Comparison of ENCODE assay signal across 14 cellular contexts in genomic region chr16:49019826-49020401, GRCh38.
DNase-seq lines count a peak whose midpoint lies in the region; ATAC-seq, FAIRE-seq and TF ChIP-seq lines count a peak whose summit lies in the region.
"Had no signal": no experiment of that assay in that cellular context is flagged by ENCODE, and none has a peak within 500 bp of the region (broad histone marks: within the 10 kb centered on the region; RNA-seq: fewer than 3 reads in every experiment).

No MANE protein-coding gene starts in this region.

- H3K9ac ChIP-seq in trophoblast cell (ENCODE audit: low read length), result no peak overlapping the region

- H3K4me3 ChIP-seq in RWPE2 (ENCODE audit: severe bottlenecking) (no peak overlapping the region), trophoblast cell (ENCODE audit: low read depth, low read length) (no peak overlapping the region)
- H3K4me3 ChIP-seq in naive thymus-derived CD4-positive, alpha-beta T cell (ENCODE audit: low read length), result no peak overlapping the region
- H3K4me3 ChIP-seq: GM12878, lung, transverse colon had no signal

- no peak overlapping the region for H3K4me3 Mint-ChIP-seq in activated naive CD8-positive, alpha-beta T cell treated with anti-CD3 and anti-CD28 coated beads, Interleukin-2, amount 10 ng/mL, durations not matched to agents 7 days and 5 days
- H3K4me3 Mint-ChIP-seq in activated naive CD8-positive, alpha-beta T cell treated with anti-CD3 and anti-CD28 coated beads, Interleukin-2, amount 50 U/mL, for 24 hours, result no peak overlapping the region
- no peak overlapping the region for H3K4me3 Mint-ChIP-seq in naive thymus-derived CD4-positive, alpha-beta T cell

- TF ChIP-seq CTCF in RWPE2 (IDR thresholded peaks at IDR 0.05; ENCODE audit: poor library complexity, severe bottlenecking), result no peak

- H3K27ac ChIP-seq in RWPE2 (ENCODE audit: poor library complexity, severe bottlenecking), result peak overlapping the region; percentile 94
- H3K27ac ChIP-seq in trophoblast cell (ENCODE audit: low read depth, low read length), result no peak overlapping the region
- H3K27ac ChIP-seq in naive thymus-derived CD4-positive, alpha-beta T cell (ENCODE audit: low read depth, low read length), result no peak overlapping the region

- no peaks in the 10 kb centered on the region for H3K27me3 Mint-ChIP-seq in activated naive CD8-positive, alpha-beta T cell treated with anti-CD3 and anti-CD28 coated beads, Interleukin-2, amount 10 ng/mL, durations not matched to agents 7 days and 5 days
- H3K27me3 Mint-ChIP-seq in activated naive CD8-positive, alpha-beta T cell treated with anti-CD3 and anti-CD28 coated beads, Interleukin-2, amount 50 U/mL, for 24 hours, result no peaks in the 10 kb centered on the region
- H3K27me3 Mint-ChIP-seq in naive thymus-derived CD4-positive, alpha-beta T cell, result peaks cover 0 to 26% (median 6%) of the 10 kb centered on the region in 5 donors

- H2BK5ac ChIP-seq in trophoblast cell (ENCODE audit: low read depth, low read length, poor library complexity), result no peak overlapping the region

- H4K8ac ChIP-seq in trophoblast cell (ENCODE audit: low read depth, low read length), result no peak overlapping the region

- no peak for DNase-seq in activated naive CD8-positive, alpha-beta T cell treated with anti-CD3 and anti-CD28 coated beads, Interleukin-2, amount 10 ng/mL, durations not matched to agents 7 days and 5 days
- no peak for DNase-seq in activated naive CD8-positive, alpha-beta T cell treated with anti-CD3 and anti-CD28 coated beads, Interleukin-2, amount 50 U/mL, for 24 hours
- no peak for DNase-seq in RWPE2 (ENCODE audit: low spot score)
- DNase-seq in kidney tubule cell (ENCODE audit: low spot score), result peak; percentile 34
- DNase-seq in trophoblast cell, result no peak
- DNase-seq in GM19239 (ENCODE audit: insufficient read length, low spot score), result no peak
- DNase-seq in foreskin melanocyte, result no peak
- no peak for DNase-seq in naive thymus-derived CD4-positive, alpha-beta T cell
- DNase-seq: activated naive CD4-positive, alpha-beta T cell treated with anti-CD3 and anti-CD28 coated beads, Interleukin-2, amount 50 U/mL, for 16 hours; DND-41; KG1; transverse colon had no signal

- no CpG with 5 or more reads among the region's 15 CpGs for WGBS in trophoblast cell (ENCODE audit: extremely low coverage, insufficient coverage, insufficient read length)

- no peaks in the 10 kb centered on the region for H3K79me2 ChIP-seq in trophoblast cell (ENCODE audit: control insufficient read depth, insufficient read depth, low read length, poor library complexity)

- H3K9me3 Mint-ChIP-seq in activated naive CD8-positive, alpha-beta T cell treated with anti-CD3 and anti-CD28 coated beads, Interleukin-2, amount 10 ng/mL, durations not matched to agents 7 days and 5 days, result no peaks in the 10 kb centered on the region
- H3K9me3 Mint-ChIP-seq in activated naive CD8-positive, alpha-beta T cell treated with anti-CD3 and anti-CD28 coated beads, Interleukin-2, amount 50 U/mL, for 24 hours, result no peaks in the 10 kb centered on the region
- H3K9me3 Mint-ChIP-seq in naive thymus-derived CD4-positive, alpha-beta T cell, result peaks cover 0 to 5% (median 0%) of the 10 kb centered on the region in 11 donors

- POLR2A ChIA-PET in activated naive CD8-positive, alpha-beta T cell treated with anti-CD3 and anti-CD28 coated beads, Interleukin-2, amount 10 ng/mL, durations not matched to agents 7 days and 5 days (lab: Charles Lee), result no interaction called here
- POLR2A ChIA-PET in naive thymus-derived CD4-positive, alpha-beta T cell (lab: Charles Lee), result no interaction called here

- no peak for FAIRE-seq in GM19239 (lab: Jason Lieb, UNC)
- FAIRE-seq: GM12878 had no signal

- no peaks in the 10 kb centered on the region for H3K36me3 Mint-ChIP-seq in activated naive CD8-positive, alpha-beta T cell treated with anti-CD3 and anti-CD28 coated beads, Interleukin-2, amount 10 ng/mL, durations not matched to agents 7 days and 5 days
- H3K36me3 Mint-ChIP-seq in activated naive CD8-positive, alpha-beta T cell treated with anti-CD3 and anti-CD28 coated beads, Interleukin-2, amount 50 U/mL, for 24 hours (ENCODE audit: low read depth), result no peaks in the 10 kb centered on the region
- no peaks in the 10 kb centered on the region for H3K36me3 Mint-ChIP-seq in naive thymus-derived CD4-positive, alpha-beta T cell

- no peak overlapping the region for H4K91ac ChIP-seq in trophoblast cell (ENCODE audit: low read depth, low read length)

- no peak overlapping the region for H2BK120ac ChIP-seq in trophoblast cell (ENCODE audit: insufficient read depth, low read length, poor library complexity)

- H3K4me1 Mint-ChIP-seq in activated naive CD8-positive, alpha-beta T cell treated with anti-CD3 and anti-CD28 coated beads, Interleukin-2, amount 10 ng/mL, durations not matched to agents 7 days and 5 days, result no peaks in the 10 kb centered on the region
- no peaks in the 10 kb centered on the region for H3K4me1 Mint-ChIP-seq in activated naive CD8-positive, alpha-beta T cell treated with anti-CD3 and anti-CD28 coated beads, Interleukin-2, amount 50 U/mL, for 24 hours
- H3K4me1 Mint-ChIP-seq in naive thymus-derived CD4-positive, alpha-beta T cell, result no peaks in the 10 kb centered on the region

- H3K79me1 ChIP-seq in trophoblast cell (ENCODE audit: low read length), result no peaks in the 10 kb centered on the region

- H3K14ac ChIP-seq in trophoblast cell (ENCODE audit: low read length), result no peak overlapping the region

- no peak overlapping the region for H2AFZ ChIP-seq in trophoblast cell (ENCODE audit: insufficient read depth, low read length, poor library complexity)

- H3K27me3 ChIP-seq in RWPE2 (ENCODE audit: insufficient read depth, poor library complexity, severe bottlenecking) (no peaks in the 10 kb centered on the region), trophoblast cell (ENCODE audit: insufficient read depth, low read length) (no peaks in the 10 kb centered on the region)
- no peaks in the 10 kb centered on the region for H3K27me3 ChIP-seq in naive thymus-derived CD4-positive, alpha-beta T cell (ENCODE audit: control insufficient read depth in 2 of 2, insufficient read depth in 2 of 2, low read length in 2 of 2)

- H2AK5ac ChIP-seq in trophoblast cell (ENCODE audit: low read length), result no peak overlapping the region

- no peak for ATAC-seq in activated naive CD8-positive, alpha-beta T cell treated with anti-CD3 and anti-CD28 coated beads, Interleukin-2, amount 10 ng/mL, durations not matched to agents 7 days and 5 days (ENCODE audit: low read depth)
- ATAC-seq in activated naive CD8-positive, alpha-beta T cell treated with anti-CD3 and anti-CD28 coated beads, Interleukin-2, amount 50 U/mL, for 24 hours, result no peak
- no peak for ATAC-seq in RWPE2 (ENCODE audit: low read depth)
- no peak for ATAC-seq in naive thymus-derived CD4-positive, alpha-beta T cell
- ATAC-seq: GM12878 had no signal

- H3K4me1 ChIP-seq in RWPE2 (ENCODE audit: insufficient read depth, poor library complexity, severe bottlenecking) (peaks cover 38% of the 10 kb centered on the region), trophoblast cell (ENCODE audit: control insufficient read depth in 1 of 2, insufficient read depth in 2 of 2, low read length in 2 of 2) (no peaks in the 10 kb centered on the region)
- H3K4me1 ChIP-seq in naive thymus-derived CD4-positive, alpha-beta T cell (ENCODE audit: control insufficient read depth in 2 of 2, insufficient read depth in 2 of 2, low read length in 2 of 2), result no peaks in the 10 kb centered on the region

- H3K36me3 ChIP-seq in RWPE2 (ENCODE audit: low read depth) (no peaks in the 10 kb centered on the region), trophoblast cell (ENCODE audit: control insufficient read depth in 1 of 2, insufficient read depth in 2 of 2, low read length in 2 of 2) (no peaks in the 10 kb centered on the region)
- no peaks in the 10 kb centered on the region for H3K36me3 ChIP-seq in naive thymus-derived CD4-positive, alpha-beta T cell (ENCODE audit: control insufficient read depth in 2 of 3, insufficient read depth in 3 of 3, low read length in 3 of 3)
- H3K36me3 ChIP-seq: transverse colon had no signal

- no peaks in the 10 kb centered on the region for H3K9me3 ChIP-seq in RWPE2 (ENCODE audit: severe bottlenecking)
- peaks cover 7% of the 10 kb centered on the region for H3K9me3 ChIP-seq in trophoblast cell (ENCODE audit: insufficient read depth, low read depth, low read length)
- H3K9me3 ChIP-seq in naive thymus-derived CD4-positive, alpha-beta T cell (ENCODE audit: control insufficient read depth in 2 of 3, low read length in 3 of 3), result no peaks in the 10 kb centered on the region
- H3K9me3 ChIP-seq: transverse colon had no signal

- peak overlapping the region; percentile 21 for H3K27ac Mint-ChIP-seq in activated naive CD8-positive, alpha-beta T cell treated with anti-CD3 and anti-CD28 coated beads, Interleukin-2, amount 10 ng/mL, durations not matched to agents 7 days and 5 days
- no peak overlapping the region for H3K27ac Mint-ChIP-seq in activated naive CD8-positive, alpha-beta T cell treated with anti-CD3 and anti-CD28 coated beads, Interleukin-2, amount 50 U/mL, for 24 hours
- no peak overlapping the region for H3K27ac Mint-ChIP-seq in naive thymus-derived CD4-positive, alpha-beta T cell

- no peak overlapping the region for H3K23ac ChIP-seq in trophoblast cell (ENCODE audit: low read length)

- H4K12ac ChIP-seq in trophoblast cell (ENCODE audit: low read depth, low read length), result no peak overlapping the region

- CTCF ChIA-PET in naive thymus-derived CD4-positive, alpha-beta T cell (lab: Charles Lee), result no interaction called here

- intact Hi-C loops in naive thymus-derived CD4-positive, alpha-beta T cell (cut with micrococcal nuclease), result no loop called here

- H3K18ac ChIP-seq in trophoblast cell (ENCODE audit: low read length), result no peak overlapping the region

- no peak overlapping the region for H3K4ac ChIP-seq in trophoblast cell (ENCODE audit: low read depth, low read length)

- no peak overlapping the region for H2BK12ac ChIP-seq in trophoblast cell (ENCODE audit: low read length)

- no peak overlapping the region for H3K4me2 ChIP-seq in trophoblast cell (ENCODE audit: low read length)
